ENCODE assay signal across 15 cellular contexts in genomic region chr12:122882908-122883563, GRCh38. TPM values are rescaled to one million over a fixed set of nuclear protein-coding genes. Genes with fewer than 3 reads are reported as not detected.
DNase-seq lines count a peak whose midpoint lies in the region; ATAC-seq and TF ChIP-seq lines count a peak whose summit lies in the region.
"Had no signal": no experiment of that assay in that cellular context is flagged by ENCODE, and none has a peak within 500 bp of the region (broad histone marks: within the 10 kb centered on the region; RNA-seq: fewer than 3 reads in every experiment).

No MANE protein-coding gene starts in this region.

- no peak overlapping the region for H3K4me2 ChIP-seq in MM.1S (ENCODE audit: low read depth, low read length)

- DNase-seq in CD4-positive, CD25-positive, alpha-beta regulatory T cell, result no peak
- DNase-seq in MM.1S (no peak), putamen (ENCODE audit: low spot score) (no peak), middle frontal gyrus (ENCODE audit: extremely low spot score, low spot score) (no peak)
- DNase-seq in activated naive CD8-positive, alpha-beta T cell treated with anti-CD3 and anti-CD28 coated beads, Interleukin-2, amount 10 ng/mL, durations not matched to agents 7 days and 5 days, result no peak
- peak in 1 of 9 donors; percentile 6 for DNase-seq in naive thymus-derived CD4-positive, alpha-beta T cell
- no peak for DNase-seq in activated CD4-positive, alpha-beta T cell treated with anti-CD3 and anti-CD28 coated beads for 4 hours
- DNase-seq: activated CD4-positive, CD25-positive, alpha-beta regulatory T cell treated with anti-CD3 and anti-CD28 coated beads, Interleukin-2, amount 50 U/mL, for 72 hours; foreskin keratinocyte; Kasumi-1; left ventricle myocardium superior; NCI-H1417 treated with DMSO at 0.1 percent for 48 hours had no signal

- no peak overlapping the region for H3K9ac ChIP-seq in MM.1S (ENCODE audit: low read length)

- peaks cover 35% of the 10 kb centered on the region for H3K4me1 ChIP-seq in CD4-positive, CD25-positive, alpha-beta regulatory T cell (ENCODE audit: control insufficient read depth, insufficient read depth, low read length, poor library complexity, severe bottlenecking)
- peaks cover 68% of the 10 kb centered on the region for H3K4me1 ChIP-seq in MM.1S (ENCODE audit: low read length)
- peaks cover 52 to 60% of the 10 kb centered on the region in 2 donors for H3K4me1 ChIP-seq in naive thymus-derived CD4-positive, alpha-beta T cell (ENCODE audit: control insufficient read depth in 2 of 2, insufficient read depth in 2 of 2, low read length in 2 of 2)

- H3K79me2 ChIP-seq in MM.1S (ENCODE audit: low read length), result peaks cover 95% of the 10 kb centered on the region

- H3K27me3 ChIP-seq in CD4-positive, CD25-positive, alpha-beta regulatory T cell (ENCODE audit: control insufficient read depth, insufficient read depth, low read length), result no peaks in the 10 kb centered on the region
- H3K27me3 ChIP-seq in MM.1S (replicated peaks; ENCODE audit: insufficient read depth, low read length), result no peaks in the 10 kb centered on the region
- no peaks in the 10 kb centered on the region for H3K27me3 ChIP-seq in naive thymus-derived CD4-positive, alpha-beta T cell (ENCODE audit: control insufficient read depth in 2 of 2, insufficient read depth in 2 of 2, low read length in 2 of 2)
- H3K27me3 ChIP-seq: foreskin keratinocyte had no signal

- no peaks in the 10 kb centered on the region for H3K9me2 ChIP-seq in MM.1S (replicated peaks; ENCODE audit: insufficient read depth, low read length)

- peak overlapping the region in 1 of 4 donors; percentile 32 for H3K4me3 Mint-ChIP-seq in CD4-positive, CD25-positive, alpha-beta regulatory T cell
- peak overlapping the region; percentile 43 for H3K4me3 Mint-ChIP-seq in activated naive CD8-positive, alpha-beta T cell treated with anti-CD3 and anti-CD28 coated beads, Interleukin-2, amount 10 ng/mL, durations not matched to agents 7 days and 5 days
- peak overlapping the region in 7 of 10 donors; percentile 12 to 45 (median 23) for H3K4me3 Mint-ChIP-seq in naive thymus-derived CD4-positive, alpha-beta T cell
- H3K4me3 Mint-ChIP-seq: nephron had no signal

- H3K9me3 ChIP-seq in CD4-positive, CD25-positive, alpha-beta regulatory T cell (ENCODE audit: control insufficient read depth in 2 of 2, low read length in 2 of 2), result no peaks in the 10 kb centered on the region
- H3K9me3 ChIP-seq in MM.1S (replicated peaks; ENCODE audit: insufficient read depth, low read length), result no peaks in the 10 kb centered on the region
- H3K9me3 ChIP-seq in naive thymus-derived CD4-positive, alpha-beta T cell (ENCODE audit: control insufficient read depth in 2 of 3, low read length in 3 of 3), result no peaks in the 10 kb centered on the region

- TF ChIP-seq CTCF in MM.1S (IDR thresholded peaks at IDR 0.05; ENCODE audit: low read length), result no peak

- H3K27ac ChIP-seq in CD4-positive, CD25-positive, alpha-beta regulatory T cell (ENCODE audit: insufficient read depth, low read length, poor library complexity, severe bottlenecking), result no peak overlapping the region
- H3K27ac ChIP-seq in MM.1S (ENCODE audit: low read length), result peak overlapping the region; percentile 25; the same call in 1 of the 2 replicates
- no peak overlapping the region for H3K27ac ChIP-seq in naive thymus-derived CD4-positive, alpha-beta T cell (ENCODE audit: low read depth, low read length)
- H3K27ac ChIP-seq: foreskin keratinocyte had no signal

- peaks cover 36 to 94% (median 65%) of the 10 kb centered on the region in 4 donors for H3K4me1 Mint-ChIP-seq in CD4-positive, CD25-positive, alpha-beta regulatory T cell
- peaks cover 69% of the 10 kb centered on the region for H3K4me1 Mint-ChIP-seq in activated naive CD8-positive, alpha-beta T cell treated with anti-CD3 and anti-CD28 coated beads, Interleukin-2, amount 10 ng/mL, durations not matched to agents 7 days and 5 days
- peaks cover 64 to 96% (median 91%) of the 10 kb centered on the region in 7 donors for H3K4me1 Mint-ChIP-seq in naive thymus-derived CD4-positive, alpha-beta T cell

- H3K9me3 Mint-ChIP-seq in CD4-positive, CD25-positive, alpha-beta regulatory T cell, result no peaks in the 10 kb centered on the region
- no peaks in the 10 kb centered on the region for H3K9me3 Mint-ChIP-seq in activated naive CD8-positive, alpha-beta T cell treated with anti-CD3 and anti-CD28 coated beads, Interleukin-2, amount 10 ng/mL, durations not matched to agents 7 days and 5 days
- H3K9me3 Mint-ChIP-seq in naive thymus-derived CD4-positive, alpha-beta T cell, result peaks cover 0 to 3% (median 0%) of the 10 kb centered on the region in 11 donors
- H3K9me3 Mint-ChIP-seq: nephron had no signal

- intact Hi-C loops in naive thymus-derived CD4-positive, alpha-beta T cell (cut with micrococcal nuclease), result no loop called here

- peaks cover 10% of the 10 kb centered on the region for H3K36me3 Mint-ChIP-seq in CD4-positive, CD25-positive, alpha-beta regulatory T cell
- peaks cover 25% of the 10 kb centered on the region for H3K36me3 Mint-ChIP-seq in activated naive CD8-positive, alpha-beta T cell treated with anti-CD3 and anti-CD28 coated beads, Interleukin-2, amount 10 ng/mL, durations not matched to agents 7 days and 5 days
- H3K36me3 Mint-ChIP-seq in naive thymus-derived CD4-positive, alpha-beta T cell, result peaks cover 0 to 25% (median 0%) of the 10 kb centered on the region in 5 donors

- H3K27me3 Mint-ChIP-seq in CD4-positive, CD25-positive, alpha-beta regulatory T cell, result no peaks in the 10 kb centered on the region
- no peaks in the 10 kb centered on the region for H3K27me3 Mint-ChIP-seq in activated naive CD8-positive, alpha-beta T cell treated with anti-CD3 and anti-CD28 coated beads, Interleukin-2, amount 10 ng/mL, durations not matched to agents 7 days and 5 days
- H3K27me3 Mint-ChIP-seq in naive thymus-derived CD4-positive, alpha-beta T cell, result peaks cover 0 to 23% (median 0%) of the 10 kb centered on the region in 5 donors

- CTCF ChIA-PET in naive thymus-derived CD4-positive, alpha-beta T cell (lab: Charles Lee), result interaction anchor here (0.9 to 1.7 kb wide), 6 partner anchors 10 to 69 kb away, joined by 3 to 9 read pairs (median 4); partner anchors contain the start of gene VPS37B

- H3K36me3 ChIP-seq in CD4-positive, CD25-positive, alpha-beta regulatory T cell (ENCODE audit: control insufficient read depth, insufficient read depth, low read length), result peaks cover 5% of the 10 kb centered on the region
- H3K36me3 ChIP-seq in MM.1S (replicated peaks; ENCODE audit: insufficient read depth, low read length), result no peaks in the 10 kb centered on the region; the same call in 1 of the 2 replicates
- no peaks in the 10 kb centered on the region for H3K36me3 ChIP-seq in naive thymus-derived CD4-positive, alpha-beta T cell (ENCODE audit: control insufficient read depth in 2 of 3, insufficient read depth in 3 of 3, low read length in 3 of 3)

- no peak overlapping the region for H2AFZ ChIP-seq in MM.1S (ENCODE audit: low read length)

- POLR2A ChIA-PET in activated naive CD8-positive, alpha-beta T cell treated with anti-CD3 and anti-CD28 coated beads, Interleukin-2, amount 10 ng/mL, durations not matched to agents 7 days and 5 days (lab: Charles Lee), result interaction anchor here (1.2 to 1.9 kb wide), 4 partner anchors 11 to 350 kb away, joined by 3 to 8 read pairs (median 6); partner anchors contain the start of genes MPHOSPH9 and MTRFR
- POLR2A ChIA-PET in naive thymus-derived CD4-positive, alpha-beta T cell (lab: Charles Lee), result interaction anchor here (0.7 to 5.7 kb wide), 4 partner anchors 9 to 49 kb away, joined by 3 to 66 read pairs (median 14); partner anchors contain the start of gene VPS37B

- peaks cover 40% of the 10 kb centered on the region for H3F3A ChIP-seq in MM.1S (ENCODE audit: insufficient read depth, low read length)

- ATAC-seq in CD4-positive, CD25-positive, alpha-beta regulatory T cell (ENCODE audit: low read depth in 2 of 2), result no peak
- ATAC-seq in activated naive CD8-positive, alpha-beta T cell treated with anti-CD3 and anti-CD28 coated beads, Interleukin-2, amount 10 ng/mL, durations not matched to agents 7 days and 5 days (ENCODE audit: low read depth), result peak; percentile 5
- ATAC-seq in naive thymus-derived CD4-positive, alpha-beta T cell, result no peak
- no peak for ATAC-seq in GM21515 (IDR thresholded peaks at IDR 0.05; ENCODE audit: unreplicated experiment)
- ATAC-seq: foreskin keratinocyte, left ventricle myocardium superior, Right ventricle myocardium inferior had no signal

- no peaks in the 10 kb centered on the region; the same call in 1 of the 2 replicates for H4K20me1 ChIP-seq in MM.1S (ENCODE audit: insufficient read depth, low read length)

- H3K4me3 ChIP-seq in CD4-positive, CD25-positive, alpha-beta regulatory T cell (ENCODE audit: low read depth, low read length), result no peak overlapping the region
- H3K4me3 ChIP-seq in MM.1S (ENCODE audit: low read length), result no peak overlapping the region
- no peak overlapping the region for H3K4me3 ChIP-seq in naive thymus-derived CD4-positive, alpha-beta T cell (ENCODE audit: low read length)

- H3K27ac Mint-ChIP-seq in CD4-positive, CD25-positive, alpha-beta regulatory T cell, result peak overlapping the region; percentile 17 to 31 (median 28)
- H3K27ac Mint-ChIP-seq in activated naive CD8-positive, alpha-beta T cell treated with anti-CD3 and anti-CD28 coated beads, Interleukin-2, amount 10 ng/mL, durations not matched to agents 7 days and 5 days, result peak overlapping the region; percentile 30
- peak overlapping the region in 8 of 9 donors; percentile 36 to 79 (median 68) for H3K27ac Mint-ChIP-seq in naive thymus-derived CD4-positive, alpha-beta T cell

RNA-seq across cellular contexts. Expression of gene VPS37B, which starts 12.9 kb away (rescaled TPM):
- 99.2 TPM for total RNA-seq in CD4-positive, CD25-positive, alpha-beta regulatory T cell
- 10 to 100 TPM; 19.0 to 23.4 (median 20.9) TPM for polyA plus RNA-seq in CD4-positive, CD25-positive, alpha-beta regulatory T cell
- 10 to 100 TPM; 33.4 to 36.8 TPM for total RNA-seq in activated naive CD8-positive, alpha-beta T cell treated with anti-CD3 and anti-CD28 coated beads, Interleukin-2, amount 10 ng/mL, durations not matched to agents 7 days and 5 days
- 100 to 1,000 TPM in 1 of 5 experiments, 10 to 100 TPM in 4; 25.3 to 101 (median 30.1) TPM for total RNA-seq in naive thymus-derived CD4-positive, alpha-beta T cell
- polyA plus RNA-seq in naive thymus-derived CD4-positive, alpha-beta T cell, result 10 to 100 TPM; 16.5 to 16.9 TPM

RNA-seq across cellular contexts. Expression of gene HIP1R, which starts 47.8 kb away (rescaled TPM):
- 56.0 TPM for total RNA-seq in CD4-positive, CD25-positive, alpha-beta regulatory T cell
- polyA plus RNA-seq in CD4-positive, CD25-positive, alpha-beta regulatory T cell, result 1 to 10 TPM; 3.8 to 7.0 (median 4.7) TPM
- total RNA-seq in activated naive CD8-positive, alpha-beta T cell treated with anti-CD3 and anti-CD28 coated beads, Interleukin-2, amount 10 ng/mL, durations not matched to agents 7 days and 5 days, result 10 to 100 TPM; 54.7 to 57.8 TPM
- total RNA-seq in naive thymus-derived CD4-positive, alpha-beta T cell, result 100 to 1,000 TPM in 3 of 5 experiments, 10 to 100 TPM in 2; 25.8 to 162 (median 111) TPM
- 10 to 100 TPM in 1 of 2 donors, 1 to 10 TPM in 1; 7.0 to 25.3 TPM for polyA plus RNA-seq in naive thymus-derived CD4-positive, alpha-beta T cell
